In the genomic region with DNA sequence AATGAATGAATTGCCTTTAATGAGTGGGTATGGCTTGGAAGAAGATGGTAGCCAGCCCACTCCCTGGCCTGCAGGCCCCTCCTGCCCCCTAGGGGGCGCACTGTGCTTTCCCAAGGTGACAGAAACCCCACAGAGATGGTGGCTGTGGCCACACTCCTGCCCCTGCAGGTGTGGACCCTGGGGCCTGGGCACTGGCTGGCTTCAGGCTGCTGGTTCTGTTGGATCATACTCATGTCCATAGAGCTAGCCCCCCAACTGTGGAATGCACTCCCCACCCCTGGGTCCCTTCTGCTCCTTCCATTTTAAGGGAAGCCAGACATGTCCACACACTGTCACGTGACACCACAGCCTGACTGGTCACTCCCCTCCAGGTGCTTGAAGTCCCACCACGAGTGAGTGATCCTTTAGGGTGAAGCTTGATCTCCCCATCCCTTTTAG, we compare ENCODE assay signal across 8 cellular contexts. TPM values are rescaled to one million over a fixed set of nuclear protein-coding genes. Genes with fewer than 3 reads are reported as not detected.
DNase-seq lines count a peak whose midpoint lies in the region; FAIRE-seq and TF ChIP-seq lines count a peak whose summit lies in the region.

No MANE protein-coding gene starts in this region.

- peaks cover 58 to 71% of the 10 kb centered on the region in 2 donors for H3K4me1 ChIP-seq in uterus

- TF ChIP-seq POLR2A in GM12891 (IDR thresholded peaks at IDR 0.05; ENCODE audit: low read depth, low read length), result no peak
- no peak for TF ChIP-seq POLR2A in uterus (IDR thresholded peaks at IDR 0.05)

- no peak overlapping the region for H3K27ac Mint-ChIP-seq in activated CD4-positive, alpha-beta T cell treated with anti-CD3 and anti-CD28 coated beads, Interleukin-2, amount 10 ng/mL, durations not matched to agents 24 days and 14 days
- no peak overlapping the region for H3K27ac Mint-ChIP-seq in neural crest cell (ENCODE audit: unreplicated experiment)

- H3K9me3 ChIP-seq in uterus, result no peaks in the 10 kb centered on the region

- H3K4me3 ChIP-seq in uterus, result no peak overlapping the region

- H3K9me3 Mint-ChIP-seq in activated CD4-positive, alpha-beta T cell treated with anti-CD3 and anti-CD28 coated beads, Interleukin-2, amount 10 ng/mL, durations not matched to agents 24 days and 14 days, result no peaks in the 10 kb centered on the region
- H3K9me3 Mint-ChIP-seq in neural crest cell, result no peaks in the 10 kb centered on the region

- peak; percentile 84 for DNase-seq in 8988T
- DNase-seq in GM12891 (ENCODE audit: insufficient read length, low spot score), result peak; percentile 84
- DNase-seq in HuH-7.5 (ENCODE audit: low spot score), result peak; percentile 73
- peak; percentile 87 for DNase-seq in activated CD4-positive, alpha-beta T cell treated with anti-CD3 and anti-CD28 coated beads, Interleukin-2, amount 10 ng/mL, durations not matched to agents 24 days and 14 days
- DNase-seq in effector CD4-positive, alpha-beta T cell, result peak; percentile 27
- DNase-seq in neural crest cell (ENCODE audit: low read depth, low spot score), result peak; percentile 55
- DNase-seq in uterus, result no peak
- DNase-seq in ureter (ENCODE audit: low spot score), result no peak

- H3K36me3 ChIP-seq in uterus, result no peaks in the 10 kb centered on the region

- no peaks in the 10 kb centered on the region for H3K27me3 ChIP-seq in uterus

- H3K4me3 Mint-ChIP-seq in activated CD4-positive, alpha-beta T cell treated with anti-CD3 and anti-CD28 coated beads, Interleukin-2, amount 10 ng/mL, durations not matched to agents 24 days and 14 days, result no peak overlapping the region
- peak overlapping the region; percentile 42 for H3K4me3 Mint-ChIP-seq in neural crest cell

- H3K27ac ChIP-seq in uterus, result no peak overlapping the region

- H3K36me3 Mint-ChIP-seq in activated CD4-positive, alpha-beta T cell treated with anti-CD3 and anti-CD28 coated beads, Interleukin-2, amount 10 ng/mL, durations not matched to agents 24 days and 14 days (ENCODE audit: low read depth), result no peaks in the 10 kb centered on the region
- H3K36me3 Mint-ChIP-seq in neural crest cell (ENCODE audit: low read depth), result peaks cover 4% of the 10 kb centered on the region

- intact Hi-C loops in activated CD4-positive, alpha-beta T cell treated with anti-CD3 and anti-CD28 coated beads, Interleukin-2, amount 10 ng/mL, durations not matched to agents 24 days and 14 days (cut with micrococcal nuclease), result loop anchor here (1.0 kb wide), 1 partner anchor 67 kb away; no protein-coding TSS in a partner anchor
- intact Hi-C loops in uterus (cut with DNase I; ENCODE audit: low total_unique reads), result no loop called here

- peaks cover 7% of the 10 kb centered on the region for H3K27me3 Mint-ChIP-seq in activated CD4-positive, alpha-beta T cell treated with anti-CD3 and anti-CD28 coated beads, Interleukin-2, amount 10 ng/mL, durations not matched to agents 24 days and 14 days
- H3K27me3 Mint-ChIP-seq in neural crest cell (ENCODE audit: low read depth), result no peaks in the 10 kb centered on the region

- TF ChIP-seq CTCF in neural crest cell (conservative IDR thresholded peaks at IDR 0.05), result peak; percentile 67
- TF ChIP-seq CTCF in uterus (IDR thresholded peaks at IDR 0.05), result peak in 3 of 4 experiments; percentile 34 to 43 (median 34)

- no peaks in the 10 kb centered on the region for H3K4me1 Mint-ChIP-seq in activated CD4-positive, alpha-beta T cell treated with anti-CD3 and anti-CD28 coated beads, Interleukin-2, amount 10 ng/mL, durations not matched to agents 24 days and 14 days
- peaks cover 87% of the 10 kb centered on the region for H3K4me1 Mint-ChIP-seq in neural crest cell

- peak; percentile 67 for FAIRE-seq in GM12891 (lab: Jason Lieb, UNC)

TF ChIP-seq in GM12891, 5 proteins besides CTCF, POLR2A, EP300 and RAD21:
- no peak for TF ChIP-seq SPI1 (IDR thresholded peaks at IDR 0.05; ENCODE audit: low read depth, low read length)
- no peak for TF ChIP-seq POU2F2 (IDR thresholded peaks at IDR 0.05; ENCODE audit: low read depth, low read length)
- TF ChIP-seq TAF1 (IDR thresholded peaks at IDR 0.05; ENCODE audit: low read depth, low read length), result no peak
- no peak for TF ChIP-seq POLR2AphosphoS5 (IDR thresholded peaks at IDR 0.05; ENCODE audit: low read depth, low read length)

RNA-seq across cellular contexts. Expression of gene ZCCHC24, which starts 44.8 kb away (rescaled TPM):
- polyA plus RNA-seq in GM12891 (2012; ENCODE audit: low read depth, missing spikeins), result 0.06 TPM
- 0.66 and 1.4 TPM in 2 replicates for total RNA-seq in activated CD4-positive, alpha-beta T cell treated with anti-CD3 and anti-CD28 coated beads, Interleukin-2, amount 10 ng/mL, durations not matched to agents 24 days and 14 days
- total RNA-seq in neural crest cell, result 24.3 and 26.5 TPM in 2 replicates
- 100 to 1,000 TPM in 1 of 4 donors, 10 to 100 TPM in 3; 32.8 to 122 (median 37.7) TPM for total RNA-seq in uterus
- total RNA-seq in ureter, result 33.9 TPM

RNA-seq across cellular contexts. Expression of gene PPIF, which starts 53.3 kb away (rescaled TPM):
- 73.2 TPM for polyA plus RNA-seq in GM12891 (2012; ENCODE audit: low read depth, missing spikeins)
- 157 and 161 TPM in 2 replicates for total RNA-seq in activated CD4-positive, alpha-beta T cell treated with anti-CD3 and anti-CD28 coated beads, Interleukin-2, amount 10 ng/mL, durations not matched to agents 24 days and 14 days
- total RNA-seq in neural crest cell (74.2 and 76.8 TPM in 2 replicates), uterus (10 to 100 TPM in 3 of 4 donors, under 1 TPM in 1; 0.26 to 22.6 (median 12.7) TPM), ureter (108 TPM)

Comparison
In these comparisons a context has a peak if more than half of its experiments do, and no peak if none do; other contexts are left out.
1. DNase-seq: peak in 8988T (single experiment), GM12891 (single experiment), HuH-7.5 (single experiment), activated CD4-positive, alpha-beta T cell treated with anti-CD3 and anti-CD28 coated beads, Interleukin-2, amount 10 ng/mL, durations not matched to agents 24 days and 14 days (single experiment), effector CD4-positive, alpha-beta T cell (single experiment) and neural crest cell (single experiment); none in uterus (0 of 2) and ureter (single experiment).
2. RNA of gene ZCCHC24, which starts 44.8 kb away (total RNA-seq): 32.8 to 122 TPM in uterus, 33.9 TPM in ureter (single experiment) and 24.3 to 26.5 TPM in neural crest cell; 0.66 to 1.4 TPM in activated CD4-positive, alpha-beta T cell treated with anti-CD3 and anti-CD28 coated beads, Interleukin-2, amount 10 ng/mL, durations not matched to agents 24 days and 14 days; every median in the first group is over 10 times any median in the second.